Comparison of ENCODE assay signal across 11 cellular contexts in the genomic region with DNA sequence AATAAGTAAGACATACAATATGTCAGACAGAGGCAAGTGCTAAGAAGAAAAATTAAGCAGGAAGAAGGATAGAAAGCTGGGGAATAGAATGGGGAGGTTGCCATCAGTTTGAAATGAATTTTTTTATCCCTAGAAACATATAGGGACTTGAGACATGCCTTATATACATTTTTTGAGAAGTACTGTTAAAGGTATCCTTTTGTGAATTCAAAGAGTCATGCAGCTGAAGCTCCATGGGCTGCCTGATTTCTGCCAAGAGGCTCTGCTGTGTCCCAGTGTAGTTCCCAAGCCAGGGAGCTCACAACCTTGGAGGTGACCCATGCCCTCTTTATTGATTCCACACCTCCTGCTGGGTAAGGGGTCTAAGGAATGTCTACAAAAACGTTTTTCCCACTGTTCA.
DNase-seq lines count a peak whose midpoint lies in the region; ATAC-seq and TF ChIP-seq lines count a peak whose summit lies in the region.
"Had no signal": no experiment of that assay in that cellular context is flagged by ENCODE, and none has a peak within 500 bp of the region (broad histone marks: within the 10 kb centered on the region; RNA-seq: fewer than 3 reads in every experiment).

No MANE protein-coding gene starts in this region.

- ATAC-seq in upper lobe of left lung (ENCODE audit: low FRiP score in 2 of 2): no peak

- intact Hi-C loops in activated CD4-positive, alpha-beta memory T cell treated with anti-CD3 and anti-CD28 coated beads for 36 hours (cut with micrococcal nuclease): loop anchor here (10.0 kb wide), 1 partner anchor 810 kb away; the partner anchor contains the start of gene CHST7

- TF ChIP-seq CTCF in AG04449 (IDR thresholded peaks at IDR 0.05; ENCODE audit: insufficient read depth, low read length, missing control alignments) (no peak), fibroblast of the aortic adventitia (IDR thresholded peaks at IDR 0.05; ENCODE audit: insufficient read depth, low read length) (no peak), upper lobe of left lung (IDR thresholded peaks at IDR 0.05) (no peak)

- H3K36me3 Mint-ChIP-seq in CD8-positive, alpha-beta memory T cell: peaks cover 0 to 10% (median 0%) of the 10 kb centered on the region in 3 donors
- peaks cover 65% of the 10 kb centered on the region for H3K36me3 Mint-ChIP-seq in activated CD4-positive, alpha-beta memory T cell treated with anti-CD3 and anti-CD28 coated beads for 36 hours

- no peaks in the 10 kb centered on the region for H3K9me3 Mint-ChIP-seq in CD8-positive, alpha-beta memory T cell
- no peaks in the 10 kb centered on the region for H3K9me3 Mint-ChIP-seq in activated CD4-positive, alpha-beta memory T cell treated with anti-CD3 and anti-CD28 coated beads for 36 hours

- no peaks in the 10 kb centered on the region for H3K9me3 ChIP-seq in CD8-positive, alpha-beta memory T cell (ENCODE audit: low read length)
- no peaks in the 10 kb centered on the region for H3K9me3 ChIP-seq in upper lobe of left lung
- H3K9me3 ChIP-seq: right atrium auricular region, vagina had no signal

- peaks cover 42 to 66% (median 64%) of the 10 kb centered on the region in 3 donors for H3K4me1 Mint-ChIP-seq in CD8-positive, alpha-beta memory T cell
- H3K4me1 Mint-ChIP-seq in activated CD4-positive, alpha-beta memory T cell treated with anti-CD3 and anti-CD28 coated beads for 36 hours (ENCODE audit: low read depth): peaks cover 49% of the 10 kb centered on the region

- TF ChIP-seq POLR2A in upper lobe of left lung (IDR thresholded peaks at IDR 0.05): no peak

- H3K27ac ChIP-seq in CD8-positive, alpha-beta memory T cell (ENCODE audit: low read depth, low read length): peak overlapping the region; percentile 9
- peak overlapping the region in 2 of 4 donors; percentile 7 to 11 for H3K27ac ChIP-seq in upper lobe of left lung
- H3K27ac ChIP-seq: right atrium auricular region, vagina had no signal

- CTCF ChIA-PET in AG04449 (lab: Yijun Ruan, JAX): interaction anchor here (2.2 kb wide), 1 partner anchor 250 kb away, joined by 6 read pairs; no protein-coding TSS in a partner anchor
- CTCF ChIA-PET in CD8-positive, alpha-beta memory T cell (lab: Charles Lee): no interaction called here
- CTCF ChIA-PET in activated CD4-positive, alpha-beta memory T cell treated with anti-CD3 and anti-CD28 coated beads for 36 hours (lab: Charles Lee): interaction anchor here (0.8 to 1.0 kb wide), 2 partner anchors 36 to 84 kb away, joined by 3 read pairs; no protein-coding TSS in a partner anchor

- peaks cover 0 to 3% of the 10 kb centered on the region in 2 donors for H3K27me3 Mint-ChIP-seq in CD8-positive, alpha-beta memory T cell
- H3K27me3 Mint-ChIP-seq in activated CD4-positive, alpha-beta memory T cell treated with anti-CD3 and anti-CD28 coated beads for 36 hours: no peaks in the 10 kb centered on the region

- H3K36me3 ChIP-seq in CD8-positive, alpha-beta memory T cell (ENCODE audit: insufficient read depth, low read length): no peaks in the 10 kb centered on the region
- no peaks in the 10 kb centered on the region for H3K36me3 ChIP-seq in upper lobe of left lung
- H3K36me3 ChIP-seq: right atrium auricular region, vagina had no signal

- H3K4me3 Mint-ChIP-seq in CD8-positive, alpha-beta memory T cell: peak overlapping the region; percentile 63 to 94 (median 66)
- peak overlapping the region; percentile 66 for H3K4me3 Mint-ChIP-seq in activated CD4-positive, alpha-beta memory T cell treated with anti-CD3 and anti-CD28 coated beads for 36 hours

- DNase-seq in AG04449 (ENCODE audit: low read depth, low spot score) (no peak), fibroblast of the aortic adventitia (ENCODE audit: low read depth) (no peak), HK-2 (ENCODE audit: unreplicated experiment) (no peak), cortex of kidney (lab: John Stamatoyannopoulos, UW) (no peak), NCI-H2227 (lab: John Stamatoyannopoulos, UW; ENCODE audit: unreplicated experiment) (no peak), upper lobe of left lung (no peak)
- DNase-seq in CD8-positive, alpha-beta memory T cell: no peak
- DNase-seq in activated CD4-positive, alpha-beta memory T cell treated with anti-CD3 and anti-CD28 coated beads for 36 hours: no peak
- DNase-seq: activated naive CD4-positive, alpha-beta T cell treated with anti-CD3 and anti-CD28 coated beads, Interleukin-2, amount 50 U/mL, for 16 hours had no signal

- H3K4me1 ChIP-seq in CD8-positive, alpha-beta memory T cell (ENCODE audit: insufficient read depth, low read length): peaks cover 9% of the 10 kb centered on the region
- H3K4me1 ChIP-seq in upper lobe of left lung: peaks cover 0 to 30% (median 4%) of the 10 kb centered on the region in 4 donors
- H3K4me1 ChIP-seq: right atrium auricular region had no signal

- peak overlapping the region; percentile 25 to 92 (median 86) for H3K27ac Mint-ChIP-seq in CD8-positive, alpha-beta memory T cell
- H3K27ac Mint-ChIP-seq in activated CD4-positive, alpha-beta memory T cell treated with anti-CD3 and anti-CD28 coated beads for 36 hours: peak overlapping the region; percentile 90

- POLR2A ChIA-PET in AG04449 (lab: Yijun Ruan, JAX): interaction anchor here (0.7 to 3.2 kb wide), 3 partner anchors 10 to 65 kb away, joined by 3 to 14 read pairs (median 4); no protein-coding TSS in a partner anchor
- POLR2A ChIA-PET in CD8-positive, alpha-beta memory T cell (lab: Charles Lee): interaction anchor here (1.4 kb wide), 1 partner anchor 41 kb away, joined by 5 read pairs; no protein-coding TSS in a partner anchor
- POLR2A ChIA-PET in activated CD4-positive, alpha-beta memory T cell treated with anti-CD3 and anti-CD28 coated beads for 36 hours (lab: Charles Lee): interaction anchor here (0.9 to 7.4 kb wide), 13 partner anchors 8 to 85 kb away, joined by 3 to 64 read pairs (median 4); no protein-coding TSS in a partner anchor

- no peaks in the 10 kb centered on the region for H3K27me3 ChIP-seq in CD8-positive, alpha-beta memory T cell (ENCODE audit: insufficient read depth, low read length, poor library complexity, severe bottlenecking)
- H3K27me3 ChIP-seq in upper lobe of left lung: no peaks in the 10 kb centered on the region
- H3K27me3 ChIP-seq: right atrium auricular region, vagina had no signal

- 0 to 13% methylated on average over 1 of the region's 1 CpG for WGBS in upper lobe of left lung, 2 donors

- TF ChIP-seq EP300 in upper lobe of left lung (IDR thresholded peaks at IDR 0.05): no peak

- H3K4me3 ChIP-seq in AG04449 (ENCODE audit: low read depth, low read length): peak overlapping the region; percentile 65
- no peak overlapping the region for H3K4me3 ChIP-seq in CD8-positive, alpha-beta memory T cell (ENCODE audit: low read length)
- H3K4me3 ChIP-seq in fibroblast of the aortic adventitia (ENCODE audit: low read depth, low read length): peak overlapping the region; percentile 38
- H3K4me3 ChIP-seq in upper lobe of left lung: peak overlapping the region in 1 of 4 donors; percentile 54
- H3K4me3 ChIP-seq: right atrium auricular region, vagina had no signal
